ENCODE assay signal across 9 cellular contexts in genomic region chr9:12891588-12891987, GRCh38.
"Had no signal": no experiment of that assay in that cellular context is flagged by ENCODE, and none has a peak within 500 bp of the region (broad histone marks: within the 10 kb centered on the region; RNA-seq: fewer than 3 reads in every experiment).

No MANE protein-coding gene starts in this region.

- H3K36me3 ChIP-seq: HAP-1 had no signal

- ATAC-seq: GM23338, HCT116 had no signal

- H3K27ac ChIP-seq: GM23248 had no signal

- H3K4me3 ChIP-seq: GM23248, GM23338, HAP-1 had no signal

- H3K9me3 ChIP-seq: HAP-1 had no signal

- H3K4me1 ChIP-seq: HAP-1 had no signal

- DNase-seq: GM23248, GOT3, H7, H9, HCEC 1CT, HFFc6 had no signal
